Comparison of ENCODE assay signal across 26 cellular contexts in the genomic region with DNA sequence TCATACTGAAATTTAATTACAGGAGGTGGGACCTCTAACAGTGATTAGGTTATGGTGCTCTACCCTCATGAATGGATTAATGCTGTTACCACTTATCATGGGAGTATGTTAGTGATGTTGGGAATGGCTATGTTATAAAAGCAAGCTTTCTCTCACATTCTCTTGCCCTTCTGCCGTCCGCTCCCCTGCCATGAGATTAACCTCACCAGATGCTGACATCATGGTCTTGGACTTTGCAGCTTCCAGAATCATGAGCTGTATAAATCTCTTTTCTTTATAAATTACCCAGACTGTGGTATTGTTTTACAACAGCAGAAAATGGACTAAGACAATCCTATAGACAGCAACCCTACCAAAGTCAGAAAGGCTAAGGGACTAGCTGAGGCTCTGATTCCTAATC.
"Had no signal": no experiment of that assay in that cellular context is flagged by ENCODE, and none has a peak within 500 bp of the region (broad histone marks: within the 10 kb centered on the region; RNA-seq: fewer than 3 reads in every experiment).

No MANE protein-coding gene starts in this region.

- H3K4me3 ChIP-seq: coronary artery, esophagus muscularis mucosa, gastroesophageal sphincter, heart left ventricle, hepatocyte, left lung, neural progenitor cell, prostate gland, sigmoid colon, thyroid gland, vagina had no signal

- H3K36me3 ChIP-seq: esophagus muscularis mucosa, gastroesophageal sphincter, heart left ventricle, left lung, neural progenitor cell, prostate gland, thyroid gland, vagina had no signal

- H3K4me1 Mint-ChIP-seq: nephron; neural progenitor cell; stimulated activated memory B cell treated with anti-CD40 and anti-IgM and Interleukin-4, amounts not matched to agents 10 μg/mL and 1 μg/mL and 100 μg/mL, for 72 hours had no signal

- H3K9me3 ChIP-seq: esophagus muscularis mucosa, left lung, prostate gland, sigmoid colon, thyroid gland, vagina had no signal

- H3K27me3 Mint-ChIP-seq: stimulated activated naive CD8-positive, alpha-beta T cell treated with anti-CD3 and anti-CD28 coated beads, Interleukin-15, amount 100 ng/mL, for 72 hours had no signal

- H3K27ac Mint-ChIP-seq: naive thymus-derived CD4-positive, alpha-beta T cell; nephron; neural progenitor cell; stimulated activated memory B cell treated with anti-CD40 and anti-IgM and Interleukin-4, amounts not matched to agents 10 μg/mL and 1 μg/mL and 100 μg/mL, for 72 hours had no signal

- H3K36me3 Mint-ChIP-seq: neural progenitor cell; stimulated activated memory B cell treated with anti-CD40 and anti-IgM and Interleukin-4, amounts not matched to agents 10 μg/mL and 1 μg/mL and 100 μg/mL, for 72 hours had no signal

- DNase-seq: dermis blood vessel endothelial cell; effector memory CD4-positive, alpha-beta T cell; foreskin keratinocyte; heart left ventricle; left cardiac atrium; left lung; mammary epithelial cell; mesendoderm; midbrain; naive thymus-derived CD4-positive, alpha-beta T cell; nucleus accumbens; right cardiac atrium; sigmoid colon; stimulated activated CD4-positive, alpha-beta T cell treated with anti-CD3 and anti-CD28 coated beads, Interleukin-4, amount 100 ng/mL, for 4 hours; stimulated activated naive CD8-positive, alpha-beta T cell treated with anti-CD3 and anti-CD28 coated beads, Interleukin-15, amount 100 ng/mL, for 72 hours; thyroid gland; trophoblast cell had no signal

- ATAC-seq: foreskin keratinocyte; gastroesophageal sphincter; heart left ventricle; left cardiac atrium; left lung; naive thymus-derived CD4-positive, alpha-beta T cell; right cardiac atrium; stimulated activated naive CD8-positive, alpha-beta T cell treated with anti-CD3 and anti-CD28 coated beads, Interleukin-15, amount 100 ng/mL, for 72 hours had no signal

- H3K27ac ChIP-seq: coronary artery, esophagus muscularis mucosa, foreskin keratinocyte, gastroesophageal sphincter, heart left ventricle, hepatocyte, left lung, neural progenitor cell, prostate gland, sigmoid colon, thyroid gland, vagina had no signal

- H3K4me3 Mint-ChIP-seq: naive thymus-derived CD4-positive, alpha-beta T cell; nephron; neural progenitor cell; stimulated activated memory B cell treated with anti-CD40 and anti-IgM and Interleukin-4, amounts not matched to agents 10 μg/mL and 1 μg/mL and 100 μg/mL, for 72 hours; stimulated activated naive CD8-positive, alpha-beta T cell treated with anti-CD3 and anti-CD28 coated beads, Interleukin-15, amount 100 ng/mL, for 72 hours had no signal

- H3K9me3 Mint-ChIP-seq: neural progenitor cell; stimulated activated memory B cell treated with anti-CD40 and anti-IgM and Interleukin-4, amounts not matched to agents 10 μg/mL and 1 μg/mL and 100 μg/mL, for 72 hours had no signal

- H3K27me3 ChIP-seq: esophagus muscularis mucosa, gastroesophageal sphincter, heart left ventricle, hepatocyte, left lung, neural progenitor cell, sigmoid colon, thyroid gland, vagina had no signal

- H3K4me1 ChIP-seq: esophagus muscularis mucosa, foreskin keratinocyte, gastroesophageal sphincter, heart left ventricle, left lung, neural progenitor cell, prostate gland, sigmoid colon, thyroid gland, vagina had no signal
